31 cellular contexts compared by ENCODE assay signal in the genomic region with DNA sequence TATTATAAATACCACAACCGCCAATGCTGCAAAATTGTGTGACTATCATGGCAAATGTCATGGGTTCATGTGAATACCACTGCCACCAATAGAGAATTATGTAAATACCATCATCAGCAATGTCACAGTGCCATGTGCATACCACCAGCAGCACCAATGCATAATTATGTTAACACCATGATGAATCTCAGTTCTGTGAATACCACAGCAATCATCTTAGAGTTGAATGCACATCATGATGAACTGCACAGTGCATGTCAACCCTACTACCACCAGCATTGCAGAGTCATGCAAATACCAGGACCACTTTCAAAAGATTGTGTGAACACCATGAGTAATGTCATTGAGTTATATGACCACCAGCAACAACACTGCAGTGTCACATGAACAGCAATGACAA.
"Had no signal": no experiment of that assay in that cellular context is flagged by ENCODE, and none has a peak within 500 bp of the region (broad histone marks: within the 10 kb centered on the region; RNA-seq: fewer than 3 reads in every experiment).

No MANE protein-coding gene starts in this region.

- H3K9me3 ChIP-seq: ascending aorta, gastrocnemius medialis had no signal

- H2AFZ ChIP-seq: hepatocyte had no signal

- H3K4me1 Mint-ChIP-seq: activated CD4-positive, alpha-beta T cell treated with anti-CD3 and anti-CD28 coated beads, Interleukin-2, amount 10 ng/mL, durations not matched to agents 7 days and 5 days; activated naive CD8-positive, alpha-beta T cell treated with anti-CD3 and anti-CD28 coated beads, Interleukin-2, amount 10 ng/mL, durations not matched to agents 7 days and 5 days; T-helper 17 cell had no signal

- H3K4me3 ChIP-seq: ascending aorta, cardiac muscle cell, coronary artery, esophagus muscularis mucosa, gastrocnemius medialis, heart right ventricle, hepatocyte had no signal

- H3K79me2 ChIP-seq: hepatocyte had no signal

- H3K9me3 Mint-ChIP-seq: activated CD4-positive, alpha-beta T cell treated with anti-CD3 and anti-CD28 coated beads, Interleukin-2, amount 10 ng/mL, durations not matched to agents 7 days and 5 days; activated CD8-positive, alpha-beta T cell treated with anti-CD3 and anti-CD28 coated beads for 36 hours; activated naive CD4-positive, alpha-beta T cell treated with anti-CD3 and anti-CD28 coated beads for 36 hours; activated naive CD8-positive, alpha-beta T cell treated with anti-CD3 and anti-CD28 coated beads, Interleukin-2, amount 10 ng/mL, durations not matched to agents 7 days and 5 days; activated T-helper 1 cell treated with anti-CD3 and anti-CD28 coated beads, Interleukin-12 subunit alpha, Interleukin-12 subunit beta, Interleukin-2, Interleukin-4 antibody, amounts not matched to agents 30 ng/mL and 10 ng/mL and 1 ng/mL, durations not matched to agents 14 hours and 24 hours and 36 hours; activated T-helper 2 cell treated with anti-CD3 and anti-CD28 coated beads, Interferon-gamma antibody, Interleukin-2, Interleukin-4, amounts not matched to agents 10 μg/mL and 5 μg/mL and 100 μg/mL, durations not matched to agents 14 hours and 24 hours and 36 hours; dendritic cell treated with granulocyte-macrophage colony-stimulating factor and Interleukin-4, amounts not matched to agents 40 ng/mL and 50 ng/mL, for 4 days; T-helper 2 cell treated with Interferon-gamma antibody and Interleukin-4, amounts not matched to agents 5 μg/mL and 100 μg/mL, for 36 hours had no signal

- H3K4me3 Mint-ChIP-seq: activated CD4-positive, alpha-beta T cell treated with anti-CD3 and anti-CD28 coated beads, Interleukin-2, amount 10 ng/mL, durations not matched to agents 7 days and 5 days; activated CD8-positive, alpha-beta T cell treated with anti-CD3 and anti-CD28 coated beads for 36 hours; activated naive CD4-positive, alpha-beta T cell treated with anti-CD3 and anti-CD28 coated beads for 36 hours; activated naive CD8-positive, alpha-beta T cell treated with anti-CD3 and anti-CD28 coated beads, Interleukin-2, amount 10 ng/mL, durations not matched to agents 7 days and 5 days; activated T-helper 1 cell treated with anti-CD3 and anti-CD28 coated beads, Interleukin-12 subunit alpha, Interleukin-12 subunit beta, Interleukin-2, Interleukin-4 antibody, amounts not matched to agents 30 ng/mL and 10 ng/mL and 1 ng/mL, durations not matched to agents 14 hours and 24 hours and 36 hours; dendritic cell treated with granulocyte-macrophage colony-stimulating factor and Interleukin-4, amounts not matched to agents 40 ng/mL and 50 ng/mL, for 4 days; effector memory CD8-positive, alpha-beta T cell; T-helper 17 cell; T-helper 2 cell treated with Interferon-gamma antibody and Interleukin-4, amounts not matched to agents 5 μg/mL and 100 μg/mL, for 36 hours had no signal

- H3K27me3 ChIP-seq: ascending aorta, cardiac muscle cell, esophagus muscularis mucosa, foreskin keratinocyte, gastrocnemius medialis, hepatocyte had no signal

- H3K4me1 ChIP-seq: ascending aorta, esophagus muscularis mucosa, foreskin keratinocyte, gastrocnemius medialis, heart right ventricle had no signal

- H3K36me3 ChIP-seq: ascending aorta, cardiac muscle cell, esophagus muscularis mucosa, gastrocnemius medialis, heart right ventricle had no signal

- H3K27ac ChIP-seq: ascending aorta, cardiac muscle cell, coronary artery, esophagus muscularis mucosa, foreskin keratinocyte, gastrocnemius medialis, heart right ventricle, hepatocyte had no signal

- H3K27ac Mint-ChIP-seq: activated CD4-positive, alpha-beta T cell treated with anti-CD3 and anti-CD28 coated beads, Interleukin-2, amount 10 ng/mL, durations not matched to agents 7 days and 5 days; activated CD8-positive, alpha-beta T cell treated with anti-CD3 and anti-CD28 coated beads for 36 hours; activated naive CD4-positive, alpha-beta T cell treated with anti-CD3 and anti-CD28 coated beads for 36 hours; activated naive CD4-positive, alpha-beta T cell treated with anti-CD3 and anti-CD28 coated beads, Interleukin-2, amount 50 U/mL, for 72 hours; activated naive CD8-positive, alpha-beta T cell treated with anti-CD3 and anti-CD28 coated beads, Interleukin-2, amount 10 ng/mL, durations not matched to agents 7 days and 5 days; activated T-helper 1 cell treated with anti-CD3 and anti-CD28 coated beads, Interleukin-12 subunit alpha, Interleukin-12 subunit beta, Interleukin-2, Interleukin-4 antibody, amounts not matched to agents 30 ng/mL and 10 ng/mL and 1 ng/mL, durations not matched to agents 14 hours and 24 hours and 36 hours; activated T-helper 2 cell treated with anti-CD3 and anti-CD28 coated beads, Interferon-gamma antibody, Interleukin-2, Interleukin-4, amounts not matched to agents 10 μg/mL and 5 μg/mL and 100 μg/mL, durations not matched to agents 14 hours and 24 hours and 36 hours; dendritic cell treated with granulocyte-macrophage colony-stimulating factor and Interleukin-4, amounts not matched to agents 40 ng/mL and 50 ng/mL, for 4 days; effector memory CD8-positive, alpha-beta T cell; T-helper 17 cell; T-helper 2 cell treated with Interferon-gamma antibody and Interleukin-4, amounts not matched to agents 5 μg/mL and 100 μg/mL, for 36 hours had no signal

- DNase-seq: activated CD4-positive, alpha-beta T cell treated with anti-CD3 and anti-CD28 coated beads for 1 hour; activated CD4-positive, alpha-beta T cell treated with anti-CD3 and anti-CD28 coated beads for 4 hours; activated CD4-positive, alpha-beta T cell treated with anti-CD3 and anti-CD28 coated beads, Interleukin-2, amount 10 ng/mL, durations not matched to agents 7 days and 5 days; activated CD4-positive, alpha-beta T cell treated with anti-CD3 and anti-CD28 coated beads, Interleukin-2, amount 50 U/mL, for 4 hours; activated CD4-positive, CD25-positive, alpha-beta regulatory T cell; activated CD8-positive, alpha-beta memory T cell treated with anti-CD3 and anti-CD28 coated beads for 24 hours; activated CD8-positive, alpha-beta T cell treated with anti-CD3 and anti-CD28 coated beads for 36 hours; activated effector memory CD4-positive, alpha-beta T cell treated with anti-CD3 and anti-CD28 coated beads, Interleukin-2, amount 50 U/mL, for 16 hours; activated naive CD4-positive, alpha-beta T cell treated with anti-CD3 and anti-CD28 coated beads for 36 hours; activated naive CD8-positive, alpha-beta T cell treated with anti-CD3 and anti-CD28 coated beads, Interleukin-2, amount 10 ng/mL, durations not matched to agents 7 days and 5 days; activated T-cell treated with anti-CD3 and anti-CD28 coated beads, Interleukin-2, amount 50 U/mL, for 48 hours; central memory CD4-positive, alpha-beta T cell; cerebellar nuclear complex; effector CD4-positive, alpha-beta T cell; effector memory CD8-positive, alpha-beta T cell; erythroblast; foreskin keratinocyte; gastrocnemius medialis; heart right ventricle; T-helper 1 cell; T-helper 17 cell had no signal

- H3K4me2 ChIP-seq: hepatocyte had no signal

- H3K36me3 Mint-ChIP-seq: activated naive CD8-positive, alpha-beta T cell treated with anti-CD3 and anti-CD28 coated beads, Interleukin-2, amount 10 ng/mL, durations not matched to agents 7 days and 5 days had no signal
